In genomic region chr5:63697811-63698210, GRCh38 we compare ENCODE assay signal across 24 cellular contexts.
"Had no signal": no experiment of that assay in that cellular context is flagged by ENCODE, and none has a peak within 500 bp of the region (broad histone marks: within the 10 kb centered on the region; RNA-seq: fewer than 3 reads in every experiment).

No MANE protein-coding gene starts in this region.

- ATAC-seq: activated T-cell treated with anti-CD3 and anti-CD28 coated beads, Interleukin-2, amount 50 U/mL, for 4 hours had no signal

- H3K4me3 ChIP-seq: cardiac muscle cell, Peyer's patch, SJCRH30 had no signal

- DNase-seq: activated CD4-positive, alpha-beta memory T cell treated with anti-CD3 and anti-CD28 coated beads for 36 hours; activated CD4-positive, alpha-beta T cell treated with anti-CD3 and anti-CD28 coated beads, Interleukin-2, amount 10 ng/mL, durations not matched to agents 7 days and 5 days; activated CD4-positive, CD25-positive, alpha-beta regulatory T cell; activated CD8-positive, alpha-beta memory T cell treated with anti-CD3 and anti-CD28 coated beads for 24 hours; activated effector memory CD4-positive, alpha-beta T cell treated with anti-CD3 and anti-CD28 coated beads, Interleukin-2, amount 50 U/mL, for 16 hours; activated naive CD4-positive, alpha-beta T cell treated with Interleukin-2 at 50 U/mL for 16 hours; activated T-cell treated with anti-CD3 and anti-CD28 coated beads, Interleukin-2, amount 50 U/mL, for 4 hours; amygdala; brain microvascular endothelial cell; MV-4-11; NCI-H1092 treated with DMSO at 0.1 percent for 48 hours; NCI-H1436 treated with DMSO at 0.1 percent for 48 hours; NCI-H187; NCI-H2081 treated with DMSO at 0.1 percent for 48 hours; NCI-H2171; NCI-H2227 treated with DMSO at 0.1 percent for 48 hours; NCI-H446 treated with DMSO at 0.1 percent for 48 hours; NCI-H524 treated with DMSO at 0.1 percent for 48 hours; Peyer's patch; Right ventricle myocardium superior; SJCRH30; SK-N-SH; T-helper 1 cell had no signal
